ENCODE assay signal across 15 cellular contexts in the genomic region with DNA sequence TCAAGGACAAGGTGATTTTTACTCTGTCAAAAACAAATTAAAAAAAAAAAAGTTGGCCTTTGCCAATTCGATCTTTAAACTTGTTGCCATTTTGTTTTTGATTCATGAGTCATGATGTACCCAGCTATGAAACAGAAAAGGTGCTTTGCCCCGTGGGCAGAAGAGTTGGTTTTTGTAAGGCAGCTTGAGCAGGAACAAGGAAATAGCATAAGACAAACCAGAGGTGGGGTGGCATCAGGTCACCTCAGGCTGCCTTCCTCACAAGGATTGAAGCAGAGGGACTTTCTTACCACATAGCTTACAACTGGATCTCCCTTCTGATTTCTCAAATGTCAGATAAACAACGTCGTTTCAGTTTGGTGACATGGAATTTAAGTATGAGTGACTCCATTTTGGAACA.
DNase-seq lines count a peak whose midpoint lies in the region; ATAC-seq and TF ChIP-seq lines count a peak whose summit lies in the region.
"Had no signal": no experiment of that assay in that cellular context is flagged by ENCODE, and none has a peak within 500 bp of the region (broad histone marks: within the 10 kb centered on the region; RNA-seq: fewer than 3 reads in every experiment).

No MANE protein-coding gene starts in this region.

- H3K27me3 ChIP-seq in CD4-positive, alpha-beta memory T cell (ENCODE audit: insufficient read depth, low read length) = no peaks in the 10 kb centered on the region
- H3K27me3 ChIP-seq in naive thymus-derived CD4-positive, alpha-beta T cell (ENCODE audit: control insufficient read depth in 2 of 2, insufficient read depth in 2 of 2, low read length in 2 of 2) = no peaks in the 10 kb centered on the region
- no peaks in the 10 kb centered on the region for H3K27me3 ChIP-seq in smooth muscle cell (ENCODE audit: low read depth)
- H3K27me3 ChIP-seq: cardiac muscle cell, gastrocnemius medialis had no signal

- TF ChIP-seq CTCF in OCI-LY7 (conservative IDR thresholded peaks at IDR 0.05; ENCODE audit: low read length) (no peak), smooth muscle cell (IDR thresholded peaks at IDR 0.05; ENCODE audit: borderline replicate concordance, insufficient read depth, poor library complexity, severe bottlenecking) (no peak)

- H3K36me3 ChIP-seq in CD4-positive, alpha-beta memory T cell (ENCODE audit: insufficient read depth, low read length) = no peaks in the 10 kb centered on the region
- H3K36me3 ChIP-seq in OCI-LY7 (ENCODE audit: insufficient read depth, low read length) (no peaks in the 10 kb centered on the region), smooth muscle cell (ENCODE audit: low read depth) (no peaks in the 10 kb centered on the region)
- H3K36me3 ChIP-seq in naive thymus-derived CD4-positive, alpha-beta T cell (ENCODE audit: control insufficient read depth in 2 of 3, insufficient read depth in 3 of 3, low read length in 3 of 3) = no peaks in the 10 kb centered on the region
- H3K36me3 ChIP-seq: cardiac muscle cell, gastrocnemius medialis had no signal

- no peaks in the 10 kb centered on the region for H3F3A ChIP-seq in smooth muscle cell (ENCODE audit: low read depth)

- CTCF ChIA-PET in CD4-positive, alpha-beta memory T cell (lab: Charles Lee; ENCODE audit: partially characterized antibody) = interaction anchor here (1.0 to 2.8 kb wide), 8 partner anchors 13 to 91 kb away, joined by 3 to 7 read pairs (median 4); no protein-coding TSS in a partner anchor
- CTCF ChIA-PET in OCI-LY7 (lab: Charles Lee; ENCODE audit: unreplicated experiment) = interaction anchor here (1.4 kb wide), 1 partner anchor 83 kb away, joined by 3 read pairs; no protein-coding TSS in a partner anchor
- CTCF ChIA-PET in naive thymus-derived CD4-positive, alpha-beta T cell (lab: Charles Lee) = interaction anchor here (0.7 to 2.5 kb wide), 3 partner anchors 79 to 83 kb away, joined by 4 to 8 read pairs (median 7); no protein-coding TSS in a partner anchor

- no peak overlapping the region for H3K4me3 ChIP-seq in CD4-positive, alpha-beta memory T cell (ENCODE audit: low read length in 2 of 2)
- H3K4me3 ChIP-seq in OCI-LY7 (ENCODE audit: low read depth, low read length, poor library complexity, severe bottlenecking) (no peak overlapping the region), smooth muscle cell (no peak overlapping the region)
- H3K4me3 ChIP-seq in naive thymus-derived CD4-positive, alpha-beta T cell (ENCODE audit: low read length) = no peak overlapping the region
- H3K4me3 ChIP-seq: cardiac muscle cell, gastrocnemius medialis had no signal

- no peak overlapping the region for H3K9ac ChIP-seq in smooth muscle cell (ENCODE audit: low read depth)
- H3K9ac ChIP-seq: KMS-11 had no signal

- H2AFZ ChIP-seq in OCI-LY7 (ENCODE audit: low read length) (peak overlapping the region; percentile 69), smooth muscle cell (ENCODE audit: low read depth) (no peak overlapping the region)

- H3K9me2 ChIP-seq in OCI-LY7 (ENCODE audit: insufficient read depth, low read length) = no peaks in the 10 kb centered on the region

- H3K4me2 ChIP-seq in OCI-LY7 (ENCODE audit: low read length) = no peak overlapping the region
- H3K4me2 ChIP-seq in smooth muscle cell = no peak overlapping the region
- H3K4me2 ChIP-seq: KMS-11 had no signal

- intact Hi-C loops in CD4-positive, alpha-beta memory T cell (cut with micrococcal nuclease) = loop anchor here (2.0 kb wide), 1 partner anchor 54 kb away; no protein-coding TSS in a partner anchor
- intact Hi-C loops in OCI-LY7 (cut with micrococcal nuclease; ENCODE audit: unreplicated experiment) = no loop called here
- intact Hi-C loops in naive thymus-derived CD4-positive, alpha-beta T cell (cut with micrococcal nuclease) = loop anchor here (1.0 to 5.0 kb wide), 7 partner anchors 20 to 236 kb away; no protein-coding TSS in a partner anchor

- no peaks in the 10 kb centered on the region for H3K36me3 Mint-ChIP-seq in CD4-positive, alpha-beta memory T cell
- no peaks in the 10 kb centered on the region for H3K36me3 Mint-ChIP-seq in activated naive CD8-positive, alpha-beta T cell
- H3K36me3 Mint-ChIP-seq in naive thymus-derived CD4-positive, alpha-beta T cell = no peaks in the 10 kb centered on the region

- H3K79me2 ChIP-seq in OCI-LY7 (ENCODE audit: insufficient read depth, low read depth, low read length) (no peaks in the 10 kb centered on the region), smooth muscle cell (ENCODE audit: low read depth) (no peaks in the 10 kb centered on the region)

- H3K4me1 Mint-ChIP-seq in CD4-positive, alpha-beta memory T cell = peaks cover 37 to 77% (median 52%) of the 10 kb centered on the region in 4 donors
- H3K4me1 Mint-ChIP-seq in activated naive CD8-positive, alpha-beta T cell (ENCODE audit: low read depth) = peaks cover 78% of the 10 kb centered on the region
- peaks cover 40 to 90% (median 78%) of the 10 kb centered on the region in 7 donors for H3K4me1 Mint-ChIP-seq in naive thymus-derived CD4-positive, alpha-beta T cell

- no peaks in the 10 kb centered on the region for H3K9me3 ChIP-seq in CD4-positive, alpha-beta memory T cell (ENCODE audit: control insufficient read depth in 1 of 2, low read length in 2 of 2)
- H3K9me3 ChIP-seq in OCI-LY7 (ENCODE audit: low read length) = no peaks in the 10 kb centered on the region
- no peaks in the 10 kb centered on the region for H3K9me3 ChIP-seq in naive thymus-derived CD4-positive, alpha-beta T cell (ENCODE audit: control insufficient read depth in 2 of 3, low read length in 3 of 3)
- no peaks in the 10 kb centered on the region for H3K9me3 ChIP-seq in smooth muscle cell (replicated peaks; ENCODE audit: low read depth)
- H3K9me3 ChIP-seq: gastrocnemius medialis had no signal

- ATAC-seq in naive thymus-derived CD4-positive, alpha-beta T cell = peak; percentile 61
- ATAC-seq in GM19455 (IDR thresholded peaks at IDR 0.05; ENCODE audit: unreplicated experiment) (no peak), HG03342 (IDR thresholded peaks at IDR 0.05; ENCODE audit: unreplicated experiment) (no peak)
- ATAC-seq: gastrocnemius medialis had no signal

- H4K20me1 ChIP-seq in OCI-LY7 (ENCODE audit: insufficient read depth, low read length) = no peaks in the 10 kb centered on the region
- no peaks in the 10 kb centered on the region for H4K20me1 ChIP-seq in smooth muscle cell (ENCODE audit: low read depth)

- POLR2A ChIA-PET in CD4-positive, alpha-beta memory T cell (lab: Charles Lee; ENCODE audit: partially characterized antibody) = interaction anchor here (0.8 to 3.1 kb wide), 15 partner anchors 12 to 124 kb away, joined by 3 to 21 read pairs (median 3); a partner anchor contains a TSS
- POLR2A ChIA-PET in OCI-LY7 (lab: Charles Lee) = interaction anchor here (0.8 to 1.5 kb wide), 6 partner anchors 10 to 80 kb away, joined by 3 to 5 read pairs (median 3); no protein-coding TSS in a partner anchor
- POLR2A ChIA-PET in naive thymus-derived CD4-positive, alpha-beta T cell (lab: Charles Lee) = interaction anchor here (0.7 to 5.0 kb wide), 19 partner anchors 9 to 123 kb away, joined by 3 to 34 read pairs (median 4); a partner anchor contains a TSS

- peaks cover 58% of the 10 kb centered on the region for H3K4me1 ChIP-seq in CD4-positive, alpha-beta memory T cell (ENCODE audit: insufficient read depth, low read length)
- H3K4me1 ChIP-seq in OCI-LY7 (ENCODE audit: insufficient read depth, low read length, poor library complexity, severe bottlenecking) (peaks cover 38% of the 10 kb centered on the region), smooth muscle cell (ENCODE audit: low read depth) (peaks cover 20% of the 10 kb centered on the region)
- H3K4me1 ChIP-seq in naive thymus-derived CD4-positive, alpha-beta T cell (ENCODE audit: control insufficient read depth in 2 of 2, insufficient read depth in 2 of 2, low read length in 2 of 2) = peaks cover 20 to 63% of the 10 kb centered on the region in 2 donors

- H3K4me3 Mint-ChIP-seq in CD4-positive, alpha-beta memory T cell = peak overlapping the region in 6 of 8 donors; percentile 29 to 81 (median 52)
- H3K4me3 Mint-ChIP-seq in activated naive CD8-positive, alpha-beta T cell = peak overlapping the region; percentile 68
- peak overlapping the region; percentile 9 to 84 (median 72) for H3K4me3 Mint-ChIP-seq in naive thymus-derived CD4-positive, alpha-beta T cell

- DNase-seq in CD4-positive, alpha-beta memory T cell = peak in 2 of 5 donors; percentile 14 to 41
- DNase-seq in OCI-LY7 (ENCODE audit: low spot score) = no peak
- DNase-seq in naive thymus-derived CD4-positive, alpha-beta T cell = peak in 7 of 9 donors; percentile 22 to 56 (median 37)
- DNase-seq in smooth muscle cell (lab: John Stamatoyannopoulos, UW; ENCODE audit: unreplicated experiment) = no peak
- no peak for DNase-seq in NCI-H2196 treated with DMSO at 0.1 percent for 48 hours (lab: John Stamatoyannopoulos, UW; ENCODE audit: unreplicated experiment)
- DNase-seq: effector memory CD4-positive, alpha-beta T cell; gastrocnemius medialis; NCI-H187; NCI-H69 had no signal

- no peaks in the 10 kb centered on the region for H3K27me3 Mint-ChIP-seq in CD4-positive, alpha-beta memory T cell
- no peaks in the 10 kb centered on the region for H3K27me3 Mint-ChIP-seq in activated naive CD8-positive, alpha-beta T cell
- H3K27me3 Mint-ChIP-seq in naive thymus-derived CD4-positive, alpha-beta T cell = no peaks in the 10 kb centered on the region

- H3K9me3 Mint-ChIP-seq in CD4-positive, alpha-beta memory T cell = peaks cover 0 to 2% (median 0%) of the 10 kb centered on the region in 8 donors
- no peaks in the 10 kb centered on the region for H3K9me3 Mint-ChIP-seq in activated naive CD8-positive, alpha-beta T cell (ENCODE audit: low read depth)
- peaks cover 0 to 5% (median 0%) of the 10 kb centered on the region in 11 donors for H3K9me3 Mint-ChIP-seq in naive thymus-derived CD4-positive, alpha-beta T cell

- H3K27ac ChIP-seq in CD4-positive, alpha-beta memory T cell (ENCODE audit: low read depth, low read length) = no peak overlapping the region
- H3K27ac ChIP-seq in OCI-LY7 (ENCODE audit: low read depth, low read length, poor library complexity, severe bottlenecking) (no peak overlapping the region), smooth muscle cell (ENCODE audit: low read depth) (no peak overlapping the region)
- peak overlapping the region; percentile 59 for H3K27ac ChIP-seq in naive thymus-derived CD4-positive, alpha-beta T cell (ENCODE audit: low read depth, low read length)
- H3K27ac ChIP-seq: cardiac muscle cell, gastrocnemius medialis, KMS-11, RWPE1 had no signal

- WGBS in smooth muscle cell (ENCODE audit: low lambda C conversion rate) = 94% methylated on average over 4 of the region's 4 CpGs

- H3K27ac Mint-ChIP-seq in CD4-positive, alpha-beta memory T cell = peak overlapping the region in 6 of 7 donors; percentile 55 to 89 (median 64)
- peak overlapping the region; percentile 93 for H3K27ac Mint-ChIP-seq in activated naive CD8-positive, alpha-beta T cell
- H3K27ac Mint-ChIP-seq in naive thymus-derived CD4-positive, alpha-beta T cell = peak overlapping the region; percentile 76 to 98 (median 94)

- no TSS peak for BruUV-seq in OCI-LY7 (replicated peaks; lab: Mats Ljungman, UMichigan)

Comparison
In these comparisons a context has a peak if more than half of its experiments do, and no peak if none do; other contexts are left out.
1. DNase-seq: peak in naive thymus-derived CD4-positive, alpha-beta T cell (7 of 9); none in OCI-LY7 (single experiment), smooth muscle cell (single experiment) and NCI-H2196 treated with DMSO at 0.1 percent for 48 hours (single experiment).
2. Peak in every context shown above with its lines, with median percentiles within 50 percentile points of each other: H3K27ac Mint-ChIP-seq and H3K4me3 Mint-ChIP-seq.